Comparison of ENCODE assay signal across 27 cellular contexts in genomic region chr13:32247887-32248286, GRCh38.
DNase-seq lines count a peak whose midpoint lies in the region; ATAC-seq and TF ChIP-seq lines count a peak whose summit lies in the region.
"Had no signal": no experiment of that assay in that cellular context is flagged by ENCODE, and none has a peak within 500 bp of the region (broad histone marks: within the 10 kb centered on the region; RNA-seq: fewer than 3 reads in every experiment).

No MANE protein-coding gene starts in this region.

- intact Hi-C loops in cardiac septum (cut with DNase I): no loop called here

- no peaks in the 10 kb centered on the region for H3K27me3 ChIP-seq in right atrium auricular region
- H3K27me3 ChIP-seq: breast epithelium, stomach had no signal

- H3K9me3 ChIP-seq in right atrium auricular region: no peaks in the 10 kb centered on the region
- H3K9me3 ChIP-seq: A549, breast epithelium, Caco-2, stomach had no signal

- DNase-seq in right atrium auricular region (ENCODE audit: low spot score): no peak
- no peak for DNase-seq in cardiac septum (ENCODE audit: low spot score)
- no peak for DNase-seq in coronary artery (ENCODE audit: low spot score)
- no peak for DNase-seq in NCI-H345 (lab: John Stamatoyannopoulos, UW)
- no peak for DNase-seq in NCI-H2107 (lab: John Stamatoyannopoulos, UW)
- no peak for DNase-seq in NCI-H446 treated with DMSO at 0.1 percent for 48 hours (lab: John Stamatoyannopoulos, UW)
- DNase-seq: activated CD4-positive, CD25-positive, alpha-beta regulatory T cell treated with anti-CD3 and anti-CD28 coated beads, Interleukin-2, amount 50 U/mL, for 72 hours; activated naive CD4-positive, alpha-beta T cell treated with anti-CD3 and anti-CD28 coated beads for 36 hours; activated T-cell treated with anti-CD3 and anti-CD28 coated beads, Interleukin-2, amount 50 U/mL, for 48 hours; amniotic stem cell; Caco-2; left colon; mesendoderm; natural killer cell; NCI-H187; NCI-H82; OCI-M1; stimulated activated CD4-positive, alpha-beta T cell treated with anti-CD3 and anti-CD28 coated beads, Interleukin-15, amount 100 ng/mL, for 24 hours; stomach; trophoblast cell had no signal

- ATAC-seq in HG03280 (IDR thresholded peaks at IDR 0.05; ENCODE audit: unreplicated experiment) (peak; percentile 45), esophagus mucosa (no peak)
- ATAC-seq: A549, K562, left colon, Right ventricle myocardium inferior, sciatic nerve had no signal

- peaks cover 24% of the 10 kb centered on the region for H3K36me3 ChIP-seq in right atrium auricular region
- H3K36me3 ChIP-seq: breast epithelium had no signal

- H3K4me3 ChIP-seq in right atrium auricular region (no peak overlapping the region), coronary artery (no peak overlapping the region)
- H3K4me3 ChIP-seq: A549, breast epithelium, K562, stomach had no signal

- H3K4me1 ChIP-seq in right atrium auricular region: peaks cover 0 to 18% of the 10 kb centered on the region in 2 donors
- H3K4me1 ChIP-seq: A549, breast epithelium had no signal

- TF ChIP-seq CTCF in right atrium auricular region (IDR thresholded peaks at IDR 0.05): no peak
- TF ChIP-seq CTCF in coronary artery (IDR thresholded peaks at IDR 0.05): no peak

- H3K27ac ChIP-seq in right atrium auricular region: peak overlapping the region; percentile 8 to 57
- peak overlapping the region; percentile 6 to 16 for H3K27ac ChIP-seq in coronary artery
- H3K27ac ChIP-seq: A549, breast epithelium had no signal
